In genomic region chr15:45199136-45199810, GRCh38 we compare ENCODE assay signal across 8 cellular contexts. TPM values are rescaled to one million over a fixed set of nuclear protein-coding genes. Genes with fewer than 3 reads are reported as not detected.
DNase-seq lines count a peak whose midpoint lies in the region; ATAC-seq, FAIRE-seq and TF ChIP-seq lines count a peak whose summit lies in the region.

No MANE protein-coding gene starts in this region.

- H3K36me3 ChIP-seq in Caco-2 (ENCODE audit: control insufficient read depth, insufficient read depth, low read length), result no peaks in the 10 kb centered on the region
- H3K36me3 ChIP-seq in H1 (ENCODE audit: control insufficient read depth in 2 of 4, insufficient read depth in 4 of 4, low read length in 3 of 4), result no peaks in the 10 kb centered on the region
- H3K36me3 ChIP-seq in mucosa of rectum (ENCODE audit: control insufficient read depth in 2 of 2, insufficient read depth in 2 of 2, low read length in 2 of 2), result no peaks in the 10 kb centered on the region
- no peaks in the 10 kb centered on the region for H3K36me3 ChIP-seq in urinary bladder (ENCODE audit: insufficient read depth)

- H2BK5ac ChIP-seq in H1 (ENCODE audit: low read depth, low read length), result 0 out of 2 replicates have a peak overlapping the region, but pooled peaks have one; percentile 86

- H3K27me3 Mint-ChIP-seq in Caco-2 (ENCODE audit: insufficient read depth, unreplicated experiment), result no peaks in the 10 kb centered on the region
- no peaks in the 10 kb centered on the region for H3K27me3 Mint-ChIP-seq in T-cell
- H3K27me3 Mint-ChIP-seq in Calu3 (ENCODE audit: unreplicated experiment), result no peaks in the 10 kb centered on the region

- H3K9me3 Mint-ChIP-seq in Caco-2 (ENCODE audit: unreplicated experiment) (no peaks in the 10 kb centered on the region), T-cell (no peaks in the 10 kb centered on the region), Calu3 (ENCODE audit: low read depth, unreplicated experiment) (no peaks in the 10 kb centered on the region)

- H3K27ac ChIP-seq in H1 (ENCODE audit: low read depth, low read length) (no peak overlapping the region), mucosa of rectum (ENCODE audit: low read depth in 2 of 2, low read length in 2 of 2) (peak overlapping the region; percentile 99 to 100), urinary bladder (ENCODE audit: low read depth) (peak overlapping the region; percentile 98)

- peak overlapping the region; percentile 94 to 96 for H3K4me2 ChIP-seq in H1 (ENCODE audit: insufficient read depth in 1 of 2, low read depth in 2 of 2, low read length in 2 of 2)

- DNase-seq in Caco-2 (peak in 1 of 2 experiments; percentile 24), T-cell (peak in 22 of 34 experiments; percentile 8 to 53 (median 28)), H1 (ENCODE audit: low read depth in 1 of 2, low spot score in 2 of 2) (no peak), Calu3 (no peak)

- peak overlapping the region; percentile 46; the same call in 1 of the 2 replicates for H2BK15ac ChIP-seq in H1 (ENCODE audit: low read length)

- ATAC-seq in GM19397 (IDR thresholded peaks at IDR 0.05; ENCODE audit: unreplicated experiment), result peak; percentile 21
- ATAC-seq in HG03558 (IDR thresholded peaks at IDR 0.05; ENCODE audit: extremely low read depth, unreplicated experiment), result peak; percentile 4
- ATAC-seq in T-cell (replicated peaks in 1 of 4), result peak in 2 of 4 experiments; percentile 8 to 9

- no peak overlapping the region for H3K4me3 Mint-ChIP-seq in Caco-2 (ENCODE audit: unreplicated experiment)
- no peak overlapping the region for H3K4me3 Mint-ChIP-seq in T-cell
- no peak overlapping the region for H3K4me3 Mint-ChIP-seq in Calu3 (ENCODE audit: low read depth, unreplicated experiment)

- no peak for TF ChIP-seq EP300 in H1 (IDR thresholded peaks at IDR 0.05; ENCODE audit: borderline replicate concordance in 1 of 2, low read depth in 2 of 2, low read length in 2 of 2)

- H2BK120ac ChIP-seq in H1 (replicated peaks; ENCODE audit: low read depth, low read length), result no peak overlapping the region

- H3K27me3 ChIP-seq in Caco-2 (replicated peaks; ENCODE audit: control insufficient read depth, insufficient read depth, low read length) (no peaks in the 10 kb centered on the region), H1 (replicated peaks in 1 of 4; ENCODE audit: control insufficient read depth in 3 of 4, extremely low read depth in 1 of 4, insufficient read depth in 3 of 4, low read length in 3 of 4) (no peaks in the 10 kb centered on the region; a peak in 1 of 7 replicates), mucosa of rectum (ENCODE audit: control insufficient read depth in 2 of 2, insufficient read depth in 2 of 2, low read length in 2 of 2) (no peaks in the 10 kb centered on the region)

- H3K4me1 Mint-ChIP-seq in Caco-2 (ENCODE audit: low read depth, unreplicated experiment) (peaks cover 7% of the 10 kb centered on the region), T-cell (peaks cover 0 to 17% (median 15%) of the 10 kb centered on the region in 3 donors), Calu3 (ENCODE audit: low read depth, unreplicated experiment) (no peaks in the 10 kb centered on the region)

- H3K4me1 ChIP-seq in Caco-2 (no peaks in the 10 kb centered on the region), H1 (replicated peaks in 1 of 4; ENCODE audit: control insufficient read depth in 3 of 4, insufficient read depth in 4 of 4, low read length in 3 of 4) (no peaks in the 10 kb centered on the region), mucosa of rectum (ENCODE audit: control insufficient read depth in 2 of 2, insufficient read depth in 2 of 2, low read length in 2 of 2) (peaks cover 10 to 12% of the 10 kb centered on the region in 2 donors), urinary bladder (ENCODE audit: insufficient read depth) (no peaks in the 10 kb centered on the region)

- TF ChIP-seq POLR2A in H1 (IDR thresholded peaks at IDR 0.05; ENCODE audit: control extremely low read depth in 1 of 2, low read depth in 2 of 2, low read length in 2 of 2), result no peak

- no peaks in the 10 kb centered on the region for H3K79me1 ChIP-seq in H1 (ENCODE audit: low read depth, low read length)

- no peak overlapping the region for H3K23ac ChIP-seq in H1 (ENCODE audit: insufficient read length)

- no peak overlapping the region for H3K56ac ChIP-seq in H1 (replicated peaks; ENCODE audit: insufficient read length, low read depth, low read length)

- no peaks in the 10 kb centered on the region for H3K36me3 Mint-ChIP-seq in Caco-2 (ENCODE audit: insufficient read depth, unreplicated experiment)
- no peaks in the 10 kb centered on the region for H3K36me3 Mint-ChIP-seq in T-cell
- no peaks in the 10 kb centered on the region for H3K36me3 Mint-ChIP-seq in Calu3 (ENCODE audit: insufficient read depth, unreplicated experiment)

- CTCF ChIA-PET in Caco-2 (lab: Charles Lee), result interaction anchor here (6.5 kb wide), 1 partner anchor 36 kb away, joined by 66 read pairs; no protein-coding TSS in a partner anchor
- CTCF ChIA-PET in T-cell (lab: Charles Lee), result interaction anchor here (0.6 to 2.3 kb wide), 3 partner anchors 11 to 1691 kb away, joined by 7 to 9 read pairs (median 8); partner anchors contain the start of gene SHF (in 1 of the 2)
- CTCF ChIA-PET in H1 (lab: Charles Lee; ENCODE audit: partially characterized antibody), result interaction anchor here (0.7 to 39.2 kb wide), 5 partner anchors 19 to 442 kb away, joined by 3 to 1117 read pairs (median 97); partner anchors contain the start of gene SHF
- CTCF ChIA-PET in Calu3 (lab: Charles Lee), result interaction anchor here (0.6 to 2.7 kb wide), 6 partner anchors 20 to 203 kb away, joined by 3 to 21 read pairs (median 5); a partner anchor contains a TSS

- H4K5ac ChIP-seq in H1 (ENCODE audit: insufficient read length, low read depth, low read length), result no peak overlapping the region

- H3K9me3 ChIP-seq in Caco-2, result no peaks in the 10 kb centered on the region
- no peaks in the 10 kb centered on the region for H3K9me3 ChIP-seq in H1 (ENCODE audit: insufficient read depth in 2 of 2, low read depth in 1 of 2, low read length in 1 of 2)
- no peaks in the 10 kb centered on the region for H3K9me3 ChIP-seq in mucosa of rectum (ENCODE audit: control insufficient read depth in 2 of 2, low read length in 2 of 2)

- TF ChIP-seq CTCF in Caco-2 (IDR thresholded peaks at IDR 0.05; ENCODE audit: insufficient read depth in 1 of 2, low read depth in 1 of 2, low read length in 1 of 2, severe bottlenecking in 1 of 2, unreplicated experiment in 1 of 2) (peak in 1 of 2 experiments; percentile 2), H1 (IDR thresholded peaks at IDR 0.05; ENCODE audit: control extremely low read depth in 1 of 3, insufficient read depth in 1 of 3, low read depth in 1 of 3, low read length in 3 of 3) (no peak), Calu3 (IDR thresholded peaks at IDR 0.05; ENCODE audit: unreplicated experiment) (no peak)

- H3K14ac ChIP-seq in H1 (ENCODE audit: insufficient read length), result no peak overlapping the region

- peak overlapping the region in 1 of 4 experiments; percentile 39; a peak in 1 of 7 replicates for H3K9ac ChIP-seq in H1 (replicated peaks in 1 of 4; ENCODE audit: extremely low read depth in 1 of 4, low read depth in 3 of 4, low read length in 3 of 4)
- H3K9ac ChIP-seq in mucosa of rectum (ENCODE audit: low read depth in 1 of 2, low read length in 2 of 2), result peak overlapping the region; percentile 91 to 96

- peaks cover 12% of the 10 kb centered on the region for H3K23me2 ChIP-seq in H1 (ENCODE audit: low read depth, low read length)

- no peak overlapping the region for H2BK12ac ChIP-seq in H1 (ENCODE audit: low read depth, low read length)

- BruUV-seq in Caco-2 (replicated peaks; lab: Mats Ljungman, UMichigan) (no TSS peak), Calu3 (replicated peaks; lab: Mats Ljungman, UMichigan) (no TSS peak)

- H3K4me3 ChIP-seq in Caco-2 (ENCODE audit: low read depth, low read length) (peak overlapping the region; percentile 59), H1 (ENCODE audit: extremely low read depth in 1 of 4, insufficient read depth in 2 of 4, low read depth in 3 of 4, low read length in 4 of 4) (peak overlapping the region; percentile 66 to 100 (median 96)), mucosa of rectum (ENCODE audit: low read length in 2 of 2) (peak overlapping the region; percentile 87 to 97), urinary bladder (ENCODE audit: low read depth, low read length) (peak overlapping the region; percentile 55)

- no peak for FAIRE-seq in H1 (lab: Jason Lieb, UNC)

- H2BK20ac ChIP-seq in H1 (ENCODE audit: low read length), result no peak overlapping the region

- H3K18ac ChIP-seq in H1 (ENCODE audit: extremely low read depth, low read length), result no peak overlapping the region; the same call in 1 of the 2 replicates

- H3K79me2 ChIP-seq in H1 (ENCODE audit: control insufficient read depth in 1 of 2, insufficient read depth in 2 of 2, low read length in 2 of 2), result no peaks in the 10 kb centered on the region

- H2AFZ ChIP-seq in H1 (ENCODE audit: low read length), result peak overlapping the region; percentile 99; the same call in 1 of the 2 replicates

- no peak for TF ChIP-seq RAD21 in H1 (IDR thresholded peaks at IDR 0.05 in 1 of 2, conservative IDR thresholded peaks at IDR 0.05 in 1 of 2; ENCODE audit: low read depth in 2 of 2, low read length in 2 of 2)

- no peak overlapping the region for H4K8ac ChIP-seq in H1 (ENCODE audit: extremely low read depth, insufficient read depth, low read length)

- H3K4ac ChIP-seq in H1 (replicated peaks; ENCODE audit: insufficient read length, low read depth, low read length), result no peak overlapping the region

- no peak overlapping the region for H2AK5ac ChIP-seq in H1 (ENCODE audit: low read depth, low read length)

- POLR2A ChIA-PET in Caco-2 (lab: Charles Lee), result interaction anchor here (0.6 kb wide), 1 partner anchor 23 kb away, joined by 3 read pairs; no protein-coding TSS in a partner anchor
- POLR2A ChIA-PET in T-cell (lab: Charles Lee), result interaction anchor here in 1 of 2 donors (1.8 kb wide), 1 partner anchor 12 kb away, joined by 10 read pairs; the partner anchor contains the start of gene SHF
- POLR2A ChIA-PET in H1 (lab: Charles Lee; ENCODE audit: partially characterized antibody), result interaction anchor here (0.9 to 5.3 kb wide), 6 partner anchors 13 to 203 kb away, joined by 3 to 55 read pairs (median 13); partner anchors contain the start of gene SHF

- H3K27ac Mint-ChIP-seq in Caco-2 (ENCODE audit: unreplicated experiment) (no peak overlapping the region), T-cell (no peak overlapping the region), Calu3 (ENCODE audit: unreplicated experiment) (no peak overlapping the region)

- intact Hi-C loops in Caco-2 (cut with micrococcal nuclease; ENCODE audit: unreplicated experiment), result no loop called here
- intact Hi-C loops in Calu3 (cut with micrococcal nuclease; ENCODE audit: unreplicated experiment), result no loop called here

- H4K91ac ChIP-seq in H1 (replicated peaks; ENCODE audit: insufficient read length, low read length), result no peak overlapping the region

- H4K20me1 ChIP-seq in H1 (replicated peaks in 1 of 2; ENCODE audit: control insufficient read depth in 1 of 2, insufficient read depth in 2 of 2, low read length in 2 of 2), result no peaks in the 10 kb centered on the region

- 3% methylated on average over 25 of the region's 25 CpGs; no CpG with 5 or more reads in 1 of the 2 experiments for WGBS in H1 (ENCODE audit: extremely low coverage in 1 of 2, insufficient coverage in 1 of 2, insufficient read length in 1 of 2, insufficient replicate concordance in 2 of 2, low coverage in 1 of 2, low lambda C conversion rate in 2 of 2, missing lambda C conversion rate in 1 of 2), 2 experiments
- WGBS in urinary bladder, result under 1% methylated on average over 25 of the region's 25 CpGs

RNA-seq across cellular contexts. Expression of gene SHF, which starts 11.5 kb away (rescaled TPM):
- 11.9 and 12.9 TPM in 2 replicates for total RNA-seq in Caco-2 (2022)
- 1 to 10 TPM; 5.1 to 6.5 (median 5.6) TPM for total RNA-seq in T-cell
- 23.9 and 26.7 TPM in 2 replicates for total RNA-seq in H1 (2021; fragmentation: NEBNext Ultra II Directional; extraction: Animal tissue kit (Norgen Biotek cat#: 25700))
- 13.1 and 16.0 TPM in 2 replicates for polyA plus RNA-seq in H1 (2011; rRNA removed)
- polyA plus RNA-seq in H1 (2011; cell fraction: cytosol; rRNA removed), result 17.4 TPM
- polyA plus RNA-seq in H1 (2011; cell fraction: nucleus; rRNA removed), result 22.5 TPM
- 22.3 to 30.4 TPM (median 28.4 TPM) in 4 replicates for polyA plus RNA-seq in H1 (2012, experiment 1 of 2)
- 34.9 TPM for polyA plus RNA-seq in H1 (2012, experiment 2 of 2)
- polyA plus RNA-seq in H1 (2013, experiment 1 of 2), result 18.8 TPM
- polyA plus RNA-seq in H1 (2013, experiment 2 of 2), result 20.8 TPM
- polyA minus RNA-seq in H1 (2011; rRNA and poly(A)+ RNA removed), result 15.2 and 23.3 TPM in 2 replicates
- 15.0 TPM for polyA minus RNA-seq in H1 (2011; cell fraction: cytosol; rRNA and poly(A)+ RNA removed)
- polyA minus RNA-seq in H1 (2011; cell fraction: nucleus; rRNA and poly(A)+ RNA removed), result 23.6 TPM
- 11.4 TPM for total RNA-seq in urinary bladder
- polyA plus RNA-seq in urinary bladder, result 13.4 TPM
- 6.0 and 7.3 TPM in 2 replicates for total RNA-seq in Calu3 (2022)

RNA-seq across cellular contexts. Expression of gene SLC28A2, which starts 52.8 kb away (rescaled TPM):
- 0.11 and 0.14 TPM in 2 replicates for total RNA-seq in Caco-2 (2022)
- total RNA-seq in T-cell, result not detected
- total RNA-seq in H1 (2021; fragmentation: NEBNext Ultra II Directional; extraction: Animal tissue kit (Norgen Biotek cat#: 25700)), result not detected in 2 replicates
- 0.11 TPM in 1 of 2 replicates, not detected in the other for polyA plus RNA-seq in H1 (2011; rRNA removed)
- polyA plus RNA-seq in H1 (2011; cell fraction: cytosol; rRNA removed), result 0.01 TPM
- 0.29 TPM for polyA plus RNA-seq in H1 (2011; cell fraction: nucleus; rRNA removed)
- 0.07 to 0.23 TPM in 2 of 4 replicates, not detected in the others for polyA plus RNA-seq in H1 (2012, experiment 1 of 2)
- not detected for polyA plus RNA-seq in H1 (2012, experiment 2 of 2)
- polyA plus RNA-seq in H1 (2013, experiment 1 of 2), result 0.04 TPM
- polyA plus RNA-seq in H1 (2013, experiment 2 of 2), result 0.02 TPM
- 0.03 and 0.07 TPM in 2 replicates for polyA minus RNA-seq in H1 (2011; rRNA and poly(A)+ RNA removed)
- polyA minus RNA-seq in H1 (2011; cell fraction: cytosol; rRNA and poly(A)+ RNA removed), result not detected
- not detected for polyA minus RNA-seq in H1 (2011; cell fraction: nucleus; rRNA and poly(A)+ RNA removed)
- not detected for total RNA-seq in urinary bladder
- polyA plus RNA-seq in urinary bladder, result not detected
- total RNA-seq in Calu3 (2022), result not detected in 2 replicates

Comparison
In these comparisons a context has a peak if more than half of its experiments do, and no peak if none do; other contexts are left out.
1. DNase-seq: peak in T-cell (22 of 34); none in H1 (0 of 2) and Calu3 (single experiment).
2. Peak in every context shown above with its lines, with median percentiles within 50 percentile points of each other: H3K4me3 ChIP-seq.